Comparison of ENCODE assay signal across 1 cellular context in the genomic region with DNA sequence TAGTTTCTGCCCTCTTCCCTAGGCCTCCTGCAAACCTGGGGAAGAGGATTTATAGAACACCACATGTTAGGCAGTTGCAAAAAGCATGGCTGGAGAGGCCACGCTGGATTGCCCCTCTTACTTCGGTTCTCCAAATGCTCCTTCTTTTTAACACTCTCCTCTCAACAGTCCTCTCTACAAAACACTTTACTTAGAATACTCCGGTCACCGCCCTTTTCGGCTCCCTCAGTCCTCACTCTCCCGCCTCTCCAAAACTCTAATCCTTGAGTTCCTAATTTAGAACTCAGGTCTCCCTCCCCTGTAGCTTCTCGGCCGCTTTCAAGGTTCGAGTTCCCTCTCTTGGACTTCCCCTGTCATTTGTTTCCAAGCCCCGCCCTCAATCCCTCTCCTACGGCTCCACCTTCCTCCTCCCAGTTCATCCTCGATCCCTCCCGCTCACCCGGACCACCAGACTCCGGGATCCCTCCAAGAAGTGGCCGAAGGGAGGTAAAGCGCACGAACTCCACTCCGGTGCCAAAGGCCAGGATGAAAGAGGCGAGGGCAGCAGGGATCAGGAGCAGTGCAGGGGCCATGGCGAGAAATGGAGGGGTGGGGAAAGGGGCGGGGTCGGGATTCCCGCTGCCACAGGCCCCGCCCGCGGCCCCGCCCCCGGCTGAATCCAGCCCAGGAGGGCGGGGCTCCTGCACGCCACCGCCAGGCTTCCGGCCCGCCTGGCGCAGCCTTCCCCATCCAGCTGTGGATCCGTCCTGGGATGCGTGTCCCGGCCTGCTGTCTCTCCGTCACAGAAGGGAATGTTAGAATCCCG.
TF ChIP-seq lines count a peak whose summit lies in the region.

A gene with protein sequence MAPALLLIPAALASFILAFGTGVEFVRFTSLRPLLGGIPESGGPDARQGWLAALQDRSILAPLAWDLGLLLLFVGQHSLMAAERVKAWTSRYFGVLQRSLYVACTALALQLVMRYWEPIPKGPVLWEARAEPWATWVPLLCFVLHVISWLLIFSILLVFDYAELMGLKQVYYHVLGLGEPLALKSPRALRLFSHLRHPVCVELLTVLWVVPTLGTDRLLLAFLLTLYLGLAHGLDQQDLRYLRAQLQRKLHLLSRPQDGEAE (minus strand): TSS at position 582 of the 805 bp plus-strand sequence. CDS start 10 bp downstream, at position 572.

TF ChIP-seq in GM12878, 131 proteins besides CTCF, POLR2A, EP300 and RAD21 (continued from another document):
- TF ChIP-seq, protein P1, sequence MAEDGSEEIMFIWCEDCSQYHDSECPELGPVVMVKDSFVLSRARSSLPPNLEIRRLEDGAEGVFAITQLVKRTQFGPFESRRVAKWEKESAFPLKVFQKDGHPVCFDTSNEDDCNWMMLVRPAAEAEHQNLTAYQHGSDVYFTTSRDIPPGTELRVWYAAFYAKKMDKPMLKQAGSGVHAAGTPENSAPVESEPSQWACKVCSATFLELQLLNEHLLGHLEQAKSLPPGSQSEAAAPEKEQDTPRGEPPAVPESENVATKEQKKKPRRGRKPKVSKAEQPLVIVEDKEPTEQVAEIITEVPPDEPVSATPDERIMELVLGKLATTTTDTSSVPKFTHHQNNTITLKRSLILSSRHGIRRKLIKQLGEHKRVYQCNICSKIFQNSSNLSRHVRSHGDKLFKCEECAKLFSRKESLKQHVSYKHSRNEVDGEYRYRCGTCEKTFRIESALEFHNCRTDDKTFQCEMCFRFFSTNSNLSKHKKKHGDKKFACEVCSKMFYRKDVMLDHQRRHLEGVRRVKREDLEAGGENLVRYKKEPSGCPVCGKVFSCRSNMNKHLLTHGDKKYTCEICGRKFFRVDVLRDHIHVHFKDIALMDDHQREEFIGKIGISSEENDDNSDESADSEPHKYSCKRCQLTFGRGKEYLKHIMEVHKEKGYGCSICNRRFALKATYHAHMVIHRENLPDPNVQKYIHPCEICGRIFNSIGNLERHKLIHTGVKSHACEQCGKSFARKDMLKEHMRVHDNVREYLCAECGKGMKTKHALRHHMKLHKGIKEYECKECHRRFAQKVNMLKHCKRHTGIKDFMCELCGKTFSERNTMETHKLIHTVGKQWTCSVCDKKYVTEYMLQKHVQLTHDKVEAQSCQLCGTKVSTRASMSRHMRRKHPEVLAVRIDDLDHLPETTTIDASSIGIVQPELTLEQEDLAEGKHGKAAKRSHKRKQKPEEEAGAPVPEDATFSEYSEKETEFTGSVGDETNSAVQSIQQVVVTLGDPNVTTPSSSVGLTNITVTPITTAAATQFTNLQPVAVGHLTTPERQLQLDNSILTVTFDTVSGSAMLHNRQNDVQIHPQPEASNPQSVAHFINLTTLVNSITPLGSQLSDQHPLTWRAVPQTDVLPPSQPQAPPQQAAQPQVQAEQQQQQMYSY (CRISPR knock-in tag; IDR thresholded peaks at IDR 0.05): no peak
- TF ChIP-seq, protein P2, sequence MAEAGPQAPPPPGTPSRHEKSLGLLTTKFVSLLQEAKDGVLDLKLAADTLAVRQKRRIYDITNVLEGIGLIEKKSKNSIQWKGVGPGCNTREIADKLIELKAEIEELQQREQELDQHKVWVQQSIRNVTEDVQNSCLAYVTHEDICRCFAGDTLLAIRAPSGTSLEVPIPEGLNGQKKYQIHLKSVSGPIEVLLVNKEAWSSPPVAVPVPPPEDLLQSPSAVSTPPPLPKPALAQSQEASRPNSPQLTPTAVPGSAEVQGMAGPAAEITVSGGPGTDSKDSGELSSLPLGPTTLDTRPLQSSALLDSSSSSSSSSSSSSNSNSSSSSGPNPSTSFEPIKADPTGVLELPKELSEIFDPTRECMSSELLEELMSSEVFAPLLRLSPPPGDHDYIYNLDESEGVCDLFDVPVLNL (IDR thresholded peaks at IDR 0.05; ENCODE audit: low read depth, low read length): no peak
- peak; percentile 35; the same call in 1 of the 2 replicates for TF ChIP-seq ATF7 (IDR thresholded peaks at IDR 0.05; ENCODE audit: low read depth)
- TF ChIP-seq CHD4 (IDR thresholded peaks at IDR 0.05): no peak
- no peak for TF ChIP-seq CEBPB (IDR thresholded peaks at IDR 0.05; ENCODE audit: borderline replicate concordance in 1 of 2, low read depth in 2 of 2, low read length in 2 of 2)
- TF ChIP-seq, protein P3, sequence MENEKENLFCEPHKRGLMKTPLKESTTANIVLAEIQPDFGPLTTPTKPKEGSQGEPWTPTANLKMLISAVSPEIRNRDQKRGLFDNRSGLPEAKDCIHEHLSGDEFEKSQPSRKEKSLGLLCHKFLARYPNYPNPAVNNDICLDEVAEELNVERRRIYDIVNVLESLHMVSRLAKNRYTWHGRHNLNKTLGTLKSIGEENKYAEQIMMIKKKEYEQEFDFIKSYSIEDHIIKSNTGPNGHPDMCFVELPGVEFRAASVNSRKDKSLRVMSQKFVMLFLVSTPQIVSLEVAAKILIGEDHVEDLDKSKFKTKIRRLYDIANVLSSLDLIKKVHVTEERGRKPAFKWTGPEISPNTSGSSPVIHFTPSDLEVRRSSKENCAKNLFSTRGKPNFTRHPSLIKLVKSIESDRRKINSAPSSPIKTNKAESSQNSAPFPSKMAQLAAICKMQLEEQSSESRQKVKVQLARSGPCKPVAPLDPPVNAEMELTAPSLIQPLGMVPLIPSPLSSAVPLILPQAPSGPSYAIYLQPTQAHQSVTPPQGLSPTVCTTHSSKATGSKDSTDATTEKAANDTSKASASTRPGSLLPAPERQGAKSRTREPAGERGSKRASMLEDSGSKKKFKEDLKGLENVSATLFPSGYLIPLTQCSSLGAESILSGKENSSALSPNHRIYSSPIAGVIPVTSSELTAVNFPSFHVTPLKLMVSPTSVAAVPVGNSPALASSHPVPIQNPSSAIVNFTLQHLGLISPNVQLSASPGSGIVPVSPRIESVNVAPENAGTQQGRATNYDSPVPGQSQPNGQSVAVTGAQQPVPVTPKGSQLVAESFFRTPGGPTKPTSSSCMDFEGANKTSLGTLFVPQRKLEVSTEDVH (IDR thresholded peaks at IDR 0.05; ENCODE audit: low read depth, partially characterized antibody): peak; percentile 21
- peak; percentile 17; the same call in 1 of the 2 replicates for TF ChIP-seq CHD2 (IDR thresholded peaks at IDR 0.05; ENCODE audit: borderline replicate concordance, low read depth, low read length)
- TF ChIP-seq ZNF217 (IDR thresholded peaks at IDR 0.05): no peak
- no peak for TF ChIP-seq TARDBP (IDR thresholded peaks at IDR 0.05; ENCODE audit: borderline replicate concordance)
- no peak for TF ChIP-seq RUNX3 (IDR thresholded peaks at IDR 0.05; ENCODE audit: low read length)
- no peak for TF ChIP-seq SMAD5 (IDR thresholded peaks at IDR 0.05; ENCODE audit: low read depth)
- TF ChIP-seq RCOR1 (conservative IDR thresholded peaks at IDR 0.05; ENCODE audit: low read depth, low read length): no peak
- TF ChIP-seq RELA (IDR thresholded peaks at IDR 0.05; ENCODE audit: borderline replicate concordance, partially characterized antibody): peak; percentile 20
- no peak for TF ChIP-seq KLF5 (IDR thresholded peaks at IDR 0.05; ENCODE audit: partially characterized antibody)
- no peak for TF ChIP-seq SUPT20H (IDR thresholded peaks at IDR 0.05; ENCODE audit: borderline replicate concordance, control insufficient read depth, low read depth, low read length)
- TF ChIP-seq TCF7 (IDR thresholded peaks at IDR 0.05; ENCODE audit: borderline replicate concordance): no peak
- TF ChIP-seq SIN3A (IDR thresholded peaks at IDR 0.05; ENCODE audit: low read depth, low read length): 0 out of 2 replicates have a peak, but pooled peaks have one; percentile 7
- no peak for TF ChIP-seq SMC3 (IDR thresholded peaks at IDR 0.05; ENCODE audit: borderline replicate concordance, low read length)
- no peak for TF ChIP-seq PAX8 (IDR thresholded peaks at IDR 0.05)
- no peak for TF ChIP-seq RFX5 (IDR thresholded peaks at IDR 0.05; ENCODE audit: low read depth, low read length)
